In the genomic region with DNA sequence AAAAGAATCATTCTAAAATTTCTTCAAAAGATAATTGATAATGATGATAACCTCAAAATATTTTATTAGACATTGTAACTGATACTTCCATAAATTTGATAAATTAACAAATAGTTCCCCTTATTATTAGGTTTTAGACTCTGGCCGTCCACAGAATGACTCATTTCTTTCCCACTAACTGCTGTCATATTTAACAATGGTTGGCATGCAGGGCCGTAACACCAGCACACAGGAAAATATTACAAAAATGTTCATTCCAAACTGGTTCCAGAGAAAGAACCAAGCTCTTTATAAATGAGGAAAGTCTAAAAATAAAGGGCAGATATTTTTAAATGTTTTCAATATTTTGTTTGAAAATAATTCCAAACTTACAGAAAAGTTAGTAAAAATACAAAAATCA, we compare ENCODE assay signal across 15 cellular contexts. TPM values are rescaled to one million over a fixed set of nuclear protein-coding genes. Genes with fewer than 3 reads are reported as not detected.
DNase-seq lines count a peak whose midpoint lies in the region; ATAC-seq and TF ChIP-seq lines count a peak whose summit lies in the region.
"Had no signal": no experiment of that assay in that cellular context is flagged by ENCODE, and none has a peak within 500 bp of the region (broad histone marks: within the 10 kb centered on the region; RNA-seq: fewer than 3 reads in every experiment).

No MANE protein-coding gene starts in this region.

- H3K27ac ChIP-seq in tibial nerve (peak overlapping the region in 3 of 4 donors; percentile 20 to 68 (median 65)), ovary (no peak overlapping the region), thyroid gland (peak overlapping the region in 1 of 3 donors; percentile 30)
- H3K27ac ChIP-seq: PC-9, WERI-Rb-1 had no signal

- TF ChIP-seq EP300 in tibial nerve (IDR thresholded peaks at IDR 0.05) (peak in 1 of 2 donors; percentile 31), ovary (IDR thresholded peaks at IDR 0.05) (no peak)

- no peak for TF ChIP-seq CTCF in tibial nerve (IDR thresholded peaks at IDR 0.05)
- no peak for TF ChIP-seq CTCF in ovary (IDR thresholded peaks at IDR 0.05)
- TF ChIP-seq CTCF in thyroid gland (IDR thresholded peaks at IDR 0.05) = no peak

- H3K4me3 ChIP-seq in tibial nerve (no peak overlapping the region), ovary (no peak overlapping the region), thyroid gland (replicated peaks in 1 of 3) (no peak overlapping the region)
- H3K4me3 ChIP-seq: GM23338, PC-9 had no signal

- 5 to 8% methylated on average over 2 of the region's 2 CpGs for WGBS in tibial nerve, 2 donors
- WGBS in ovary, 3 donors = 2 to 4% (median 3%) methylated on average over 2 of the region's 2 CpGs
- 36 to 67% methylated on average over 2 of the region's 2 CpGs for WGBS in thyroid gland, 2 donors

- H3K4me1 ChIP-seq in tibial nerve (peaks cover 0 to 32% (median 17%) of the 10 kb centered on the region in 4 donors), ovary (ENCODE audit: insufficient read depth) (peaks cover 6% of the 10 kb centered on the region), thyroid gland (peaks cover 16 to 23% of the 10 kb centered on the region in 2 donors)

- no peaks in the 10 kb centered on the region for H3K27me3 ChIP-seq in tibial nerve
- no peaks in the 10 kb centered on the region for H3K27me3 ChIP-seq in ovary
- H3K27me3 ChIP-seq in thyroid gland = no peaks in the 10 kb centered on the region

- H3K36me3 ChIP-seq in tibial nerve (peaks cover 0 to 7% (median 0%) of the 10 kb centered on the region in 3 donors), ovary (no peaks in the 10 kb centered on the region), thyroid gland (no peaks in the 10 kb centered on the region)

- no peak for TF ChIP-seq POLR2A in tibial nerve (IDR thresholded peaks at IDR 0.05)
- no peak for TF ChIP-seq POLR2A in ovary (IDR thresholded peaks at IDR 0.05)
- no peak for TF ChIP-seq POLR2A in thyroid gland (IDR thresholded peaks at IDR 0.05)

- peaks cover 0 to 24% (median 6%) of the 10 kb centered on the region in 4 donors for H3K9me3 ChIP-seq in tibial nerve
- H3K9me3 ChIP-seq in ovary = no peaks in the 10 kb centered on the region
- H3K9me3 ChIP-seq in thyroid gland = no peaks in the 10 kb centered on the region

- intact Hi-C loops in ovary (cut with DNase I) = no loop called here
- intact Hi-C loops in thyroid gland (cut with DNase I) = no loop called here

- DNase-seq in LHCN-M2 (ENCODE audit: low read depth) (peak; percentile 60), dermis blood vessel endothelial cell (peak; percentile 86), iris pigment epithelial cell (ENCODE audit: low read depth) (peak; percentile 73), tibial nerve (ENCODE audit: low spot score in 2 of 2) (no peak), ovary (no peak), thyroid gland (no peak), midbrain (lab: John Stamatoyannopoulos, UW) (no peak)
- DNase-seq: activated naive CD4-positive, alpha-beta T cell treated with Interleukin-2 at 50 U/mL for 16 hours; NCI-H1694; stimulated activated CD4-positive, alpha-beta T cell treated with anti-CD3 and anti-CD28 coated beads, Interleukin-15, amount 100 ng/mL, for 24 hours; stimulated activated naive CD8-positive, alpha-beta T cell treated with anti-CD3 and anti-CD28 coated beads, Interleukin-15, amount 100 ng/mL, for 72 hours; WERI-Rb-1 had no signal

- ATAC-seq in HG03378 (IDR thresholded peaks at IDR 0.05; ENCODE audit: unreplicated experiment) = no peak
- ATAC-seq: GM23338; stimulated activated naive CD8-positive, alpha-beta T cell treated with anti-CD3 and anti-CD28 coated beads, Interleukin-15, amount 100 ng/mL, for 72 hours had no signal

RNA-seq across cellular contexts. Expression of gene WDFY3, which starts 28.2 kb away (rescaled TPM):
- total RNA-seq in LHCN-M2 (2014; rRNA removed) = 38.7 and 48.9 TPM in 2 replicates
- polyA plus RNA-seq in LHCN-M2 (2012) = 14.5 TPM
- 103 and 145 TPM in 2 replicates for total RNA-seq in dermis blood vessel endothelial cell
- total RNA-seq in tibial nerve = 100 to 1,000 TPM in 3 of 4 donors, 10 to 100 TPM in 1; 79.4 to 172 (median 116) TPM
- total RNA-seq in ovary = 10 to 100 TPM; 66.9 to 90.0 (median 77.6) TPM
- 10 to 100 TPM; 13.2 to 36.8 TPM for polyA plus RNA-seq in ovary
- 100 to 1,000 TPM; 103 to 141 (median 121) TPM for total RNA-seq in thyroid gland

Comparison
In these comparisons a context has a peak if more than half of its experiments do, and no peak if none do; other contexts are left out.
1. DNase-seq: peak in LHCN-M2 (single experiment), dermis blood vessel endothelial cell (single experiment) and iris pigment epithelial cell (single experiment); none in tibial nerve (0 of 2), ovary (0 of 5), thyroid gland (0 of 2) and midbrain (single experiment).
2. H3K27ac ChIP-seq: peak in tibial nerve (3 of 4); none in ovary (0 of 2).